28 cellular contexts compared by ENCODE assay signal in the genomic region with DNA sequence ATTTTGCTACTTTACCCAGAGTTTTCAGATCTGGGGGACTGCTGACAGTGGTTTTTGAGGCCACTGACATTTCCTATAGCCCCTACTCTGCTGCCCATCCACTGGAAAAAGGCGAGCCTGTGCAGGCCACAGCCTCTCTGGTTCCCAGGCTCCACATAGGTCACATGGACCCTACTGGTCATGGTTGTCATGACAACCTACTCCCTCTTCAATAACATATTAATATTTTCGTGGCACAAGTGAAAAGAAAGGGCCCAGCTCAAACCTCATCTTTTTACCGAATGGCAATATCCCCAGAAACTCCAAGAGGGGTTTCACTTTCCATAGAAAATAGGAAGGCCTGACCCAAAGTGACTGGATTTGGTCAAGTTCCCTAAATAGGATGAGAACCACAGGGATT. TPM values are rescaled to one million over a fixed set of nuclear protein-coding genes. Genes with fewer than 3 reads are reported as not detected.
A peak's percentile ranks its signal among the peaks of the same experiment; 100 is the strongest.
DNase-seq lines count a peak whose midpoint lies in the region; ATAC-seq, FAIRE-seq and TF ChIP-seq lines count a peak whose summit lies in the region.
"Had no signal": no experiment of that assay in that cellular context is flagged by ENCODE, and none has a peak within 500 bp of the region (broad histone marks: within the 10 kb centered on the region; RNA-seq: fewer than 3 reads in every experiment).

No MANE protein-coding gene starts in this region.

- no peak for TF ChIP-seq RAD21 in HepG2 (CRISPR knock-in tag; IDR thresholded peaks at IDR 0.05)
- no peak for TF ChIP-seq RAD21 in K562 (CRISPR knock-in tag; conservative IDR thresholded peaks at IDR 0.05 in 1 of 2, IDR thresholded peaks at IDR 0.05 in 1 of 2)

- CTCF ChIA-PET in HepG2 (lab: Yijun Ruan, JAX; ENCODE audit: low intra/inter-chr PET ratio, low total read pairs) = no interaction called here
- CTCF ChIA-PET in K562 (lab: Yijun Ruan, JAX; ENCODE audit: low intra/inter-chr PET ratio) = no interaction called here

- no peaks in the 10 kb centered on the region for H3K9me1 ChIP-seq in K562 (ENCODE audit: control insufficient read depth, insufficient read depth, low read length)

- H3K4me1 ChIP-seq in HepG2 (ENCODE audit: insufficient read depth, low read length) = peaks cover 6% of the 10 kb centered on the region; the same call in 1 of the 2 replicates
- H3K4me1 ChIP-seq in right lobe of liver = peaks cover 0 to 2% (median under 1%) of the 10 kb centered on the region in 4 donors
- H3K4me1 ChIP-seq in K562 (replicated peaks in 1 of 2; ENCODE audit: control insufficient read depth in 2 of 2, insufficient read depth in 2 of 2, low read length in 2 of 2) = no peaks in the 10 kb centered on the region
- H3K4me1 ChIP-seq in vagina = no peaks in the 10 kb centered on the region
- no peaks in the 10 kb centered on the region for H3K4me1 ChIP-seq in transverse colon
- H3K4me1 ChIP-seq: A549, adrenal gland, BLaER1 had no signal

- no peak overlapping the region for H3K4me3 ChIP-seq in HepG2 (replicated peaks in 1 of 3; ENCODE audit: insufficient read depth in 1 of 3, low read depth in 2 of 3, low read length in 3 of 3)
- no peak overlapping the region for H3K4me3 ChIP-seq in right lobe of liver
- no peak overlapping the region for H3K4me3 ChIP-seq in K562
- no peak overlapping the region for H3K4me3 ChIP-seq in vagina
- H3K4me3 ChIP-seq in transverse colon = no peak overlapping the region
- H3K4me3 ChIP-seq: A549, adrenal gland, BLaER1, psoas muscle, thoracic aorta had no signal

- TF ChIP-seq POLR2A in HepG2 (IDR thresholded peaks at IDR 0.05; ENCODE audit: insufficient read depth in 1 of 2, low read depth in 2 of 2, low read length in 2 of 2) = no peak
- no peak for TF ChIP-seq POLR2A in right lobe of liver (IDR thresholded peaks at IDR 0.05)
- no peak for TF ChIP-seq POLR2A in K562 (conservative IDR thresholded peaks at IDR 0.05)
- TF ChIP-seq POLR2A in vagina (IDR thresholded peaks at IDR 0.05) = no peak
- no peak for TF ChIP-seq POLR2A in transverse colon (IDR thresholded peaks at IDR 0.05)

- TF ChIP-seq EP300 in HepG2 (IDR thresholded peaks at IDR 0.05; ENCODE audit: low read depth in 2 of 2, low read length in 2 of 2) (no peak), HepG2 (CRISPR knock-in tag; IDR thresholded peaks at IDR 0.05; ENCODE audit: borderline replicate concordance) (no peak), K562 (IDR thresholded peaks at IDR 0.05; ENCODE audit: low read length) (no peak), transverse colon (IDR thresholded peaks at IDR 0.05; ENCODE audit: low read depth) (no peak)

- H3K27ac ChIP-seq in HepG2 (ENCODE audit: extremely low read length, insufficient read depth, low read length) (no peak overlapping the region), right lobe of liver (no peak overlapping the region), K562 (ENCODE audit: extremely low read depth, low read depth, low read length) (no peak overlapping the region), vagina (no peak overlapping the region), transverse colon (no peak overlapping the region)
- H3K27ac ChIP-seq: A549, adrenal gland, BLaER1, psoas muscle, thoracic aorta had no signal

- intact Hi-C loops in HepG2 (cut with micrococcal nuclease; ENCODE audit: unreplicated experiment) (no loop called here), right lobe of liver (cut with DNase I) (loop anchor here (5.0 to 10.0 kb wide), 4 partner anchors 215 to 345 kb away; no protein-coding TSS in a partner anchor), K562 (cut with micrococcal nuclease) (loop anchor here (10.0 kb wide), 2 partner anchors 635 to 835 kb away; a partner anchor contains a TSS), vagina (cut with DNase I) (loop anchor here (10.0 kb wide), 1 partner anchor 835 kb away; a partner anchor contains a TSS), transverse colon (cut with DNase I; ENCODE audit: low total_unique reads) (loop anchor here (10.0 kb wide), 2 partner anchors 455 to 525 kb away; no protein-coding TSS in a partner anchor)

- FAIRE-seq in HepG2 (lab: Jason Lieb, UNC) (no peak), K562 (lab: Jason Lieb, UNC) (no peak)
- FAIRE-seq: A549, colon had no signal

- no peak for TF ChIP-seq CTCF in HepG2 (CRISPR knock-in tag; IDR thresholded peaks at IDR 0.05)
- no peak for TF ChIP-seq CTCF in right lobe of liver (IDR thresholded peaks at IDR 0.05)
- no peak for TF ChIP-seq CTCF in K562 (IDR thresholded peaks at IDR 0.05 in 2 of 3, conservative IDR thresholded peaks at IDR 0.05 in 1 of 3; ENCODE audit: insufficient read depth in 2 of 3, low read depth in 1 of 3, low read length in 3 of 3)
- TF ChIP-seq CTCF in vagina (IDR thresholded peaks at IDR 0.05) = no peak
- TF ChIP-seq CTCF in transverse colon (IDR thresholded peaks at IDR 0.05) = no peak

- H3K79me2 ChIP-seq in HepG2 (ENCODE audit: insufficient read depth, low read length) = no peaks in the 10 kb centered on the region
- H3K79me2 ChIP-seq in K562 (ENCODE audit: control insufficient read depth, insufficient read depth, low read length) = no peaks in the 10 kb centered on the region

- H2AFZ ChIP-seq in HepG2 (ENCODE audit: low read length) = no peak overlapping the region
- H2AFZ ChIP-seq in K562 (ENCODE audit: low read depth, low read length) = no peak overlapping the region

- H3K27me3 ChIP-seq in HepG2 (ENCODE audit: control insufficient read depth in 1 of 2, insufficient read depth in 2 of 2, low read length in 2 of 2) (no peaks in the 10 kb centered on the region), right lobe of liver (no peaks in the 10 kb centered on the region), K562 (ENCODE audit: control insufficient read depth in 2 of 2, insufficient read depth in 2 of 2, low read length in 2 of 2) (no peaks in the 10 kb centered on the region), vagina (no peaks in the 10 kb centered on the region), transverse colon (no peaks in the 10 kb centered on the region)
- H3K27me3 ChIP-seq: adrenal gland, BLaER1 had no signal

- DNase-seq in HepG2 (ENCODE audit: low spot score) (no peak), right lobe of liver (no peak), K562 (ENCODE audit: extremely low read depth in 1 of 4, low spot score in 3 of 4) (peak in 2 of 4 experiments; percentile 59 to 66), islet precursor cell (peak; percentile 40), vagina (ENCODE audit: extremely low spot score in 2 of 2) (no peak), CD1c-positive myeloid dendritic cell (ENCODE audit: extremely low spot score) (no peak), transverse colon (no peak)
- DNase-seq in stimulated activated CD4-positive, alpha-beta T cell treated with anti-CD3 and anti-CD28 coated beads, Interleukin-12 subunit alpha, Interleukin-12 subunit beta, amount 100 ng/mL, for 4 hours = no peak
- DNase-seq: activated CD4-positive, CD25-positive, alpha-beta regulatory T cell; activated naive CD4-positive, alpha-beta T cell treated with anti-CD3 and anti-CD28 coated beads for 36 hours; activated T-cell treated with anti-CD3 and anti-CD28 coated beads, Interleukin-2, amount 50 U/mL, for 72 hours; adrenal gland; COR-L47; effector CD8-positive, alpha-beta T cell; foreskin melanocyte; left cardiac atrium; NCI-H1105; NCI-H1930; NCI-H69; psoas muscle; SHP77; stimulated activated naive CD8-positive, alpha-beta T cell treated with anti-CD3 and anti-CD28 coated beads, Interleukin-15, Interleukin-2, amounts not matched to agents 100 U/mL and 50 U/mL, for 24 hours; T1000 had no signal

- H3K4me2 ChIP-seq in HepG2 (ENCODE audit: low read depth, low read length) (no peak overlapping the region), K562 (ENCODE audit: insufficient read depth, low read length) (no peak overlapping the region)
- H3K4me2 ChIP-seq: A549, BLaER1 had no signal

- no TSS peak for BruUV-seq in HepG2 (replicated peaks; lab: Mats Ljungman, UMichigan)
- BruUV-seq in K562 (replicated peaks; lab: Mats Ljungman, UMichigan) = no TSS peak

- H3K9ac ChIP-seq in HepG2 (ENCODE audit: insufficient read depth, low read depth, low read length) (no peak overlapping the region), K562 (ENCODE audit: insufficient read depth in 1 of 2, low read depth in 2 of 2, low read length in 2 of 2) (no peak overlapping the region)
- H3K9ac ChIP-seq: BLaER1 had no signal

- H4K20me1 ChIP-seq in HepG2 (ENCODE audit: insufficient read depth, low read length) (no peaks in the 10 kb centered on the region), K562 (replicated peaks; ENCODE audit: control insufficient read depth, insufficient read depth, low read length) (no peaks in the 10 kb centered on the region)
- H4K20me1 ChIP-seq: BLaER1 had no signal

- ATAC-seq in HepG2 (peak; percentile 41; the same call in 1 of the 3 replicates), right lobe of liver (no peak), K562 (0 out of 3 replicates have a peak, but pooled peaks have one; percentile 32)
- ATAC-seq: A549; activated T-cell treated with anti-CD3 and anti-CD28 coated beads, Interleukin-2, amount 50 U/mL, for 72 hours; Panc1; psoas muscle; stimulated activated naive CD8-positive, alpha-beta T cell treated with anti-CD3 and anti-CD28 coated beads, Interleukin-15, Interleukin-2, amounts not matched to agents 100 U/mL and 50 U/mL, for 24 hours had no signal

- POLR2A ChIA-PET in HepG2 (lab: Yijun Ruan, JAX) = no interaction called here
- POLR2A ChIA-PET in K562 (lab: Yijun Ruan, JAX) = no interaction called here

- no peaks in the 10 kb centered on the region for H3K36me3 ChIP-seq in HepG2 (replicated peaks in 1 of 2; ENCODE audit: control insufficient read depth in 1 of 2, insufficient read depth in 2 of 2, low read length in 2 of 2)
- H3K36me3 ChIP-seq in right lobe of liver = no peaks in the 10 kb centered on the region
- no peaks in the 10 kb centered on the region for H3K36me3 ChIP-seq in K562 (ENCODE audit: control insufficient read depth, insufficient read depth, low read length)
- no peaks in the 10 kb centered on the region for H3K36me3 ChIP-seq in vagina
- H3K36me3 ChIP-seq in transverse colon = no peaks in the 10 kb centered on the region
- H3K36me3 ChIP-seq: adrenal gland, BLaER1, thoracic aorta had no signal

- in situ Hi-C loops in HepG2 (cut with HindIII; ENCODE audit: extremely low pct_ligation_motif_present, low pct_unique_long_range_greater_than_20kb) = no loop called here
- in situ Hi-C loops in K562 (cut with MboI) = loop anchor here (5.0 kb wide), 2 partner anchors 233 to 518 kb away; no protein-coding TSS in a partner anchor
- in situ Hi-C loops in transverse colon (cut with MboI; ENCODE audit: low pct_ligation_motif_present in 1 of 4, low pct_unique_long_range_greater_than_20kb in 1 of 4, low sequenced_read_pairs in 3 of 4) = loop anchor here (5.0 to 25.0 kb wide), 9 partner anchors 113 to 863 kb away; a partner anchor contains a TSS

- 64% methylated on average over 3 of the region's 3 CpGs for WGBS in HepG2 (ENCODE audit: low lambda C conversion rate)
- 79% methylated on average over 3 of the region's 3 CpGs for WGBS in right lobe of liver (ENCODE audit: insufficient coverage, low coverage, low lambda C conversion rate, missing lambda C conversion rate)
- 39% methylated on average over 3 of the region's 3 CpGs for WGBS in K562 (ENCODE audit: insufficient coverage, low coverage, missing lambda C conversion rate)
- 72 to 81% methylated on average over 2 to 3 of the region's 3 CpGs for WGBS in transverse colon (ENCODE audit: low coverage in 1 of 2), 2 donors

- H3K9me3 ChIP-seq in HepG2 (ENCODE audit: low read length) (no peaks in the 10 kb centered on the region), right lobe of liver (no peaks in the 10 kb centered on the region), K562 (replicated peaks; ENCODE audit: control insufficient read depth, insufficient read depth, low read depth, low read length) (no peaks in the 10 kb centered on the region), vagina (no peaks in the 10 kb centered on the region), transverse colon (no peaks in the 10 kb centered on the region)
- H3K9me3 ChIP-seq: A549, adrenal gland, BLaER1, psoas muscle, thoracic aorta had no signal

RNA-seq across cellular contexts. Expression of a gene that starts 11.0 kb away (rescaled TPM):
- total RNA-seq in HepG2 (2016; rRNA removed; fragmentation: Illumina TruSeq; extraction: Trizol) (16.0 and 16.9 TPM in 2 replicates), right lobe of liver (10 to 100 TPM; 18.1 to 45.2 (median 23.8) TPM), K562 (2014; rRNA removed) (6.0 and 7.3 TPM in 2 replicates), K562 (2014; rRNA removed; fragmentation: Illumina TruSeq; extraction: Trizol) (6.8 and 8.9 TPM in 2 replicates), K562 (2015; rRNA removed; fragmentation: Illumina TruSeq; extraction: Trizol) (5.2 and 5.3 TPM in 2 replicates), K562 (2021) (10.6 and 14.6 TPM in 2 replicates), vagina (110 TPM), transverse colon (10 to 100 TPM; 29.9 to 66.1 (median 59.1) TPM)
- total RNA-seq in HepG2 (2016; cell fraction: cytosol; rRNA removed; fragmentation: Illumina TruSeq; extraction: Trizol; ENCODE audit: low read depth) = 32.6 and 35.1 TPM in 2 replicates
- 15.7 and 15.9 TPM in 2 replicates for total RNA-seq in HepG2 (2016; cell fraction: insoluble cytoplasmic fraction; rRNA removed; fragmentation: Illumina TruSeq; extraction: Trizol)
- 26.2 and 29.7 TPM in 2 replicates for total RNA-seq in HepG2 (2016; cell fraction: membrane; rRNA removed; fragmentation: Illumina TruSeq; extraction: Trizol)
- total RNA-seq in HepG2 (2016; cell fraction: nucleus; rRNA removed; fragmentation: Illumina TruSeq; extraction: Trizol) = 14.0 and 14.8 TPM in 2 replicates
- polyA plus RNA-seq in HepG2 (2011; rRNA removed) (21.3 and 22.5 TPM in 2 replicates), K562 (2011; rRNA removed) (5.8 and 8.4 TPM in 2 replicates), K562 (2014; fragmentation: Illumina TruSeq; extraction: Trizol) (9.4 and 11.0 TPM in 2 replicates), K562 (2014; fragmentation: Nextera tagmentation; extraction: Ambion mirVana) (1 to 10 TPM; 3.0 to 4.7 TPM), K562 (2014; rRNA removed) (5.2 and 6.4 TPM in 2 replicates)
- polyA plus RNA-seq in HepG2 (2011; cell fraction: cytosol; rRNA removed) = 14.1 and 14.6 TPM in 2 replicates
- 17.2 and 17.5 TPM in 2 replicates for polyA plus RNA-seq in HepG2 (2011; cell fraction: nucleus; rRNA removed)
- 16.0 and 18.2 TPM in 2 replicates for polyA plus RNA-seq in HepG2 (2012)
- polyA plus RNA-seq in HepG2 (2016; cell fraction: cytosol; fragmentation: Illumina TruSeq; extraction: Trizol; ENCODE audit: low read depth) = 0.35 and 0.42 TPM in 2 replicates
- polyA plus RNA-seq in HepG2 (2016; cell fraction: insoluble cytoplasmic fraction; fragmentation: Illumina TruSeq; extraction: Trizol; ENCODE audit: low read depth) = 11.8 and 12.6 TPM in 2 replicates
- polyA plus RNA-seq in HepG2 (2016; cell fraction: membrane; fragmentation: Illumina TruSeq; extraction: Trizol; ENCODE audit: low read depth) = 1.3 and 1.4 TPM in 2 replicates
- 10.9 and 12.0 TPM in 2 replicates for polyA plus RNA-seq in HepG2 (2016; cell fraction: nucleus; fragmentation: Illumina TruSeq; extraction: Trizol; ENCODE audit: insufficient read depth, low read depth)
- 76.4 and 181 TPM in 2 replicates for polyA minus RNA-seq in HepG2 (2011; rRNA and poly(A)+ RNA removed; ENCODE audit: low replicate concordance)
- 34.7 and 39.1 TPM in 2 replicates for polyA minus RNA-seq in HepG2 (2011; cell fraction: cytosol; rRNA and poly(A)+ RNA removed)
- 43.9 and 53.5 TPM in 2 replicates for polyA minus RNA-seq in HepG2 (2011; cell fraction: nucleus; rRNA and poly(A)+ RNA removed)
- 9.3 and 13.8 TPM in 2 replicates for total RNA-seq in K562 (2011; cell fraction: chromatin; rRNA removed; ENCODE audit: low replicate concordance)
- total RNA-seq in K562 (2011; cell fraction: nucleolus; rRNA removed) = 7.5 and 7.6 TPM in 2 replicates
- 7.3 and 7.9 TPM in 2 replicates for total RNA-seq in K562 (2011; cell fraction: nucleoplasm; rRNA removed)
- polyA plus RNA-seq in K562 (2011; cell fraction: cytosol; rRNA removed) = 8.5 and 8.7 TPM in 2 replicates
- 5.1 and 6.3 TPM in 2 replicates for polyA plus RNA-seq in K562 (2011; cell fraction: nucleus; rRNA removed)
- polyA plus RNA-seq in K562 (2012) = 7.3 and 9.4 TPM in 2 replicates
- 23.3 and 23.7 TPM in 2 replicates for polyA minus RNA-seq in K562 (2011; rRNA and poly(A)+ RNA removed)
- polyA minus RNA-seq in K562 (2011; cell fraction: cytosol; rRNA and poly(A)+ RNA removed) = 12.4 and 15.8 TPM in 2 replicates
- polyA minus RNA-seq in K562 (2011; cell fraction: nucleus; rRNA and poly(A)+ RNA removed) = 8.8 and 12.3 TPM in 2 replicates

Comparison
In these comparisons a context has a peak if more than half of its experiments do, and no peak if none do; other contexts are left out.
1. ATAC-seq: peak in HepG2 (single experiment) and K562 (single experiment); none in right lobe of liver (0 of 4).